Comparison of ENCODE assay signal across 1 cellular context in genomic region chr17:79074650-79075432, GRCh38.
A peak's percentile ranks its signal among the peaks of the same experiment; 100 is the strongest.
TF ChIP-seq lines count a peak whose summit lies in the region.

Gene ENGASE, plus strand, starts transcription at chr17:79074824. Its CDS starts 121 bp downstream, at chr17:79074945.

TF ChIP-seq in K562, 482 proteins besides CTCF, POLR2A, EP300 and RAD21 (continued from another document):
- TF ChIP-seq ATF1 (CRISPR knock-in tag; IDR thresholded peaks at IDR 0.05) (no peak), ATF1 (tag; IDR thresholded peaks at IDR 0.05) (peak; percentile 56), HOMEZ (CRISPR knock-in tag; IDR thresholded peaks at IDR 0.05) (no peak), POLR3A (IDR thresholded peaks at IDR 0.05; ENCODE audit: borderline replicate concordance, extremely low read depth, insufficient read depth, insufficient read length) (no peak), CCNT2 (IDR thresholded peaks at IDR 0.05; ENCODE audit: borderline replicate concordance, extremely low read depth, insufficient read length, low read depth, low read length) (peak; percentile 38), ZFX (CRISPR knock-in tag; IDR thresholded peaks at IDR 0.05) (peak; percentile 89), HDAC8 (tag; IDR thresholded peaks at IDR 0.05) (0 out of 2 replicates have a peak, but pooled peaks have one; percentile 14), CTBP1 (IDR thresholded peaks at IDR 0.05; ENCODE audit: borderline replicate concordance) (peak; percentile 82), SIN3B (IDR thresholded peaks at IDR 0.05; ENCODE audit: low read depth) (peak; percentile 79; the same call in 1 of the 2 replicates), ELK1 (CRISPR knock-in tag; IDR thresholded peaks at IDR 0.05) (no peak), SMAD4 (CRISPR knock-in tag; conservative IDR thresholded peaks at IDR 0.05) (peak; percentile 47; the same call in 1 of the 2 replicates), ZBTB17 (CRISPR knock-in tag; IDR thresholded peaks at IDR 0.05) (no peak), NR4A1 (CRISPR knock-in tag; IDR thresholded peaks at IDR 0.05) (no peak), NR4A1 (tag; IDR thresholded peaks at IDR 0.05) (0 out of 2 replicates have a peak, but pooled peaks have one; percentile 53), ZKSCAN3 (CRISPR knock-in tag; IDR thresholded peaks at IDR 0.05) (no peak), ZNF766 (CRISPR knock-in tag; conservative IDR thresholded peaks at IDR 0.05) (0 out of 2 replicates have a peak, but pooled peaks have one; percentile 14), SFPQ (IDR thresholded peaks at IDR 0.05; ENCODE audit: low read depth, low read length) (no peak), RB1 (IDR thresholded peaks at IDR 0.05; ENCODE audit: low read depth) (peak; percentile 86), ZBTB7A (IDR thresholded peaks at IDR 0.05; ENCODE audit: borderline replicate concordance, control insufficient read depth, low read depth, low read length) (peak; percentile 35; the same call in 1 of the 2 replicates), RFX5 (IDR thresholded peaks at IDR 0.05; ENCODE audit: low read depth, low read length) (no peak), FOXK2 (conservative IDR thresholded peaks at IDR 0.05 in 1 of 2, IDR thresholded peaks at IDR 0.05 in 1 of 2; ENCODE audit: low read depth in 2 of 2) (no peak), SIX5 (IDR thresholded peaks at IDR 0.05; ENCODE audit: borderline replicate concordance in 1 of 2, insufficient read depth in 1 of 2, low read depth in 1 of 2, low read length in 2 of 2) (no peak), CXXC5 (CRISPR knock-in tag; IDR thresholded peaks at IDR 0.05) (peak; percentile 76), CREM (IDR thresholded peaks at IDR 0.05; ENCODE audit: low read depth) (peak; percentile 67), ZNF3 (CRISPR knock-in tag; IDR thresholded peaks at IDR 0.05) (no peak), DNMT1 (IDR thresholded peaks at IDR 0.05) (no peak), ZFP30 (CRISPR knock-in tag; IDR thresholded peaks at IDR 0.05; ENCODE audit: borderline replicate concordance) (no peak), FOXJ3 (CRISPR knock-in tag; IDR thresholded peaks at IDR 0.05) (no peak), ZBTB43 (CRISPR knock-in tag; IDR thresholded peaks at IDR 0.05) (no peak), RBM39 (optimal IDR thresholded peaks at IDR 0.05; ENCODE audit: low read depth, low read length) (no peak), MCM5 (IDR thresholded peaks at IDR 0.05; ENCODE audit: low read depth) (no peak), E2F6 (IDR thresholded peaks at IDR 0.05; ENCODE audit: borderline replicate concordance in 1 of 2, extremely low read depth in 1 of 2, insufficient read depth in 1 of 2, insufficient read length in 1 of 2, low read depth in 1 of 2, low read length in 1 of 2, poor library complexity in 1 of 2, severe bottlenecking in 1 of 2) (peak; percentile 52 to 71), ESRRA (IDR thresholded peaks at IDR 0.05; ENCODE audit: borderline replicate concordance, low read depth) (0 out of 2 replicates have a peak, but pooled peaks have one; percentile 39), GTF3C2 (IDR thresholded peaks at IDR 0.05; ENCODE audit: borderline replicate concordance, extremely low read depth, insufficient read length) (no peak), ZNF143 (CRISPR knock-in tag; IDR thresholded peaks at IDR 0.05) (no peak), BCL6 (CRISPR knock-in tag; IDR thresholded peaks at IDR 0.05) (no peak), PTBP1 (IDR thresholded peaks at IDR 0.05; ENCODE audit: low read depth, low read length) (no peak), CEBPB (tag; IDR thresholded peaks at IDR 0.05) (no peak), SMARCA5 (IDR thresholded peaks at IDR 0.05) (no peak), ZNF24 (IDR thresholded peaks at IDR 0.05) (no peak), ZBTB34 (CRISPR knock-in tag; IDR thresholded peaks at IDR 0.05) (no peak), SMARCC2 (IDR thresholded peaks at IDR 0.05; ENCODE audit: low read depth) (no peak), ZNF23 (CRISPR knock-in tag; IDR thresholded peaks at IDR 0.05) (no peak), TAF7 (tag; IDR thresholded peaks at IDR 0.05) (no peak), MEF2D (tag; conservative IDR thresholded peaks at IDR 0.05; ENCODE audit: low read depth) (no peak), HNRNPH1 (optimal IDR thresholded peaks at IDR 0.05; ENCODE audit: low read depth, low read length) (no peak), POU5F1 (IDR thresholded peaks at IDR 0.05; ENCODE audit: borderline replicate concordance, low read depth, low read length, partially characterized antibody) (no peak), ZNF740 (CRISPR knock-in tag; IDR thresholded peaks at IDR 0.05) (no peak), ZNF740 (tag; IDR thresholded peaks at IDR 0.05) (no peak), ELF2 (CRISPR knock-in tag; IDR thresholded peaks at IDR 0.05) (no peak), MEIS2 (IDR thresholded peaks at IDR 0.05; ENCODE audit: partially characterized antibody) (peak; percentile 33), KDM5B (IDR thresholded peaks at IDR 0.05; ENCODE audit: insufficient replicate concordance, low read depth, low read length) (peak; percentile 60), POLR2G (IDR thresholded peaks at IDR 0.05; ENCODE audit: low read depth, low read length) (peak; percentile 97), ATF6 (CRISPR knock-in tag; IDR thresholded peaks at IDR 0.05) (no peak), E2F3 (CRISPR knock-in tag; IDR thresholded peaks at IDR 0.05) (no peak), TFAM (CRISPR knock-in tag; conservative IDR thresholded peaks at IDR 0.05) (no peak), FOS (IDR thresholded peaks at IDR 0.05; ENCODE audit: extremely low read depth, insufficient read length) (peak; percentile 8), NRF1 (conservative IDR thresholded peaks at IDR 0.05 in 1 of 2, IDR thresholded peaks at IDR 0.05 in 1 of 2) (peak; percentile 81 to 82; a peak in 3 of 4 replicates)
